Comparison of ENCODE assay signal across 2 cellular contexts in the genomic region with DNA sequence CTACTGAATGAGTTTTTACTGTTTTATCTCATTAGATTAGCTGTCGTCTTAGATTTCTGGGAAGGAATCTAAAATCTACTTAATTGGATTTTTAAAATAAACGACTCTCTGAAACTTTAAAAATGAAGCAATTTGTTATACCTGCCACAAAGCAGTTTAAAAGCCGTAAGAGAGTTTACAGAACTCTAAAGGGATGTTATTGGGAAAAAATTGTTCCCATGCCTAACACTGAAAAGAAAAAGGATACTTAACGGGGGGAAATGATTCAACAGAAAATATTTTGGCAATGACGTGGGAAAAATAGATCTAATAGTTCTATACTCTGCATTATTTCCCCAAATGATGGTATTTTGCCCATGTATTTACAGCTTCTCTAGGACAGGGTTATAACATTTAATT.
A peak's percentile ranks its signal among the peaks of the same experiment; 100 is the strongest.
TF ChIP-seq lines count a peak whose summit lies in the region.

No MANE protein-coding gene starts in this region.

TF ChIP-seq in IMR-90, 13 proteins besides CTCF, POLR2A, EP300 and RAD21:
- no peak for TF ChIP-seq RFX5 (IDR thresholded peaks at IDR 0.05; ENCODE audit: low read depth, low read length)
- no peak for TF ChIP-seq NFE2L2 (IDR thresholded peaks at IDR 0.05; ENCODE audit: low read depth, low read length)
- no peak for TF ChIP-seq MAFK (IDR thresholded peaks at IDR 0.05; ENCODE audit: low read depth, low read length)
- TF ChIP-seq SMC3 (IDR thresholded peaks at IDR 0.05; ENCODE audit: low read depth, low read length): no peak
- TF ChIP-seq BHLHE40 (IDR thresholded peaks at IDR 0.05; ENCODE audit: low read depth, low read length): no peak
- TF ChIP-seq, protein P1, sequence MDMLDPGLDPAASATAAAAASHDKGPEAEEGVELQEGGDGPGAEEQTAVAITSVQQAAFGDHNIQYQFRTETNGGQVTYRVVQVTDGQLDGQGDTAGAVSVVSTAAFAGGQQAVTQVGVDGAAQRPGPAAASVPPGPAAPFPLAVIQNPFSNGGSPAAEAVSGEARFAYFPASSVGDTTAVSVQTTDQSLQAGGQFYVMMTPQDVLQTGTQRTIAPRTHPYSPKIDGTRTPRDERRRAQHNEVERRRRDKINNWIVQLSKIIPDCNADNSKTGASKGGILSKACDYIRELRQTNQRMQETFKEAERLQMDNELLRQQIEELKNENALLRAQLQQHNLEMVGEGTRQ (IDR thresholded peaks at IDR 0.05; ENCODE audit: low read depth, low read length): no peak
- no peak for TF ChIP-seq RCOR1 (IDR thresholded peaks at IDR 0.05; ENCODE audit: insufficient replicate concordance, low read length)
- TF ChIP-seq CHD1 (IDR thresholded peaks at IDR 0.05; ENCODE audit: low read depth, low read length): no peak
- no peak for TF ChIP-seq MAZ (IDR thresholded peaks at IDR 0.05; ENCODE audit: borderline replicate concordance, low read depth, low read length)
- TF ChIP-seq FOS (IDR thresholded peaks at IDR 0.05; ENCODE audit: low read depth, low read length): no peak
- TF ChIP-seq CEBPB (IDR thresholded peaks at IDR 0.05; ENCODE audit: low read depth, low read length): no peak
- TF ChIP-seq, protein P2, sequence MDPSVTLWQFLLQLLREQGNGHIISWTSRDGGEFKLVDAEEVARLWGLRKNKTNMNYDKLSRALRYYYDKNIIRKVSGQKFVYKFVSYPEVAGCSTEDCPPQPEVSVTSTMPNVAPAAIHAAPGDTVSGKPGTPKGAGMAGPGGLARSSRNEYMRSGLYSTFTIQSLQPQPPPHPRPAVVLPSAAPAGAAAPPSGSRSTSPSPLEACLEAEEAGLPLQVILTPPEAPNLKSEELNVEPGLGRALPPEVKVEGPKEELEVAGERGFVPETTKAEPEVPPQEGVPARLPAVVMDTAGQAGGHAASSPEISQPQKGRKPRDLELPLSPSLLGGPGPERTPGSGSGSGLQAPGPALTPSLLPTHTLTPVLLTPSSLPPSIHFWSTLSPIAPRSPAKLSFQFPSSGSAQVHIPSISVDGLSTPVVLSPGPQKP (IDR thresholded peaks at IDR 0.05; ENCODE audit: borderline replicate concordance, low read depth, low read length): no peak

TF ChIP-seq in HepG2, 621 proteins besides CTCF, POLR2A, EP300 and RAD21:
- no peak for TF ChIP-seq ZNF674 (CRISPR knock-in tag; IDR thresholded peaks at IDR 0.05; ENCODE audit: low read depth)
- TF ChIP-seq SMARCC2 (IDR thresholded peaks at IDR 0.05): no peak
- TF ChIP-seq ZSCAN31 (CRISPR knock-in tag; IDR thresholded peaks at IDR 0.05; ENCODE audit: low read depth): 0 out of 2 replicates have a peak, but pooled peaks have one; percentile 11
- no peak for TF ChIP-seq RFXAP (CRISPR knock-in tag; IDR thresholded peaks at IDR 0.05; ENCODE audit: borderline replicate concordance)
- TF ChIP-seq, protein P3, sequence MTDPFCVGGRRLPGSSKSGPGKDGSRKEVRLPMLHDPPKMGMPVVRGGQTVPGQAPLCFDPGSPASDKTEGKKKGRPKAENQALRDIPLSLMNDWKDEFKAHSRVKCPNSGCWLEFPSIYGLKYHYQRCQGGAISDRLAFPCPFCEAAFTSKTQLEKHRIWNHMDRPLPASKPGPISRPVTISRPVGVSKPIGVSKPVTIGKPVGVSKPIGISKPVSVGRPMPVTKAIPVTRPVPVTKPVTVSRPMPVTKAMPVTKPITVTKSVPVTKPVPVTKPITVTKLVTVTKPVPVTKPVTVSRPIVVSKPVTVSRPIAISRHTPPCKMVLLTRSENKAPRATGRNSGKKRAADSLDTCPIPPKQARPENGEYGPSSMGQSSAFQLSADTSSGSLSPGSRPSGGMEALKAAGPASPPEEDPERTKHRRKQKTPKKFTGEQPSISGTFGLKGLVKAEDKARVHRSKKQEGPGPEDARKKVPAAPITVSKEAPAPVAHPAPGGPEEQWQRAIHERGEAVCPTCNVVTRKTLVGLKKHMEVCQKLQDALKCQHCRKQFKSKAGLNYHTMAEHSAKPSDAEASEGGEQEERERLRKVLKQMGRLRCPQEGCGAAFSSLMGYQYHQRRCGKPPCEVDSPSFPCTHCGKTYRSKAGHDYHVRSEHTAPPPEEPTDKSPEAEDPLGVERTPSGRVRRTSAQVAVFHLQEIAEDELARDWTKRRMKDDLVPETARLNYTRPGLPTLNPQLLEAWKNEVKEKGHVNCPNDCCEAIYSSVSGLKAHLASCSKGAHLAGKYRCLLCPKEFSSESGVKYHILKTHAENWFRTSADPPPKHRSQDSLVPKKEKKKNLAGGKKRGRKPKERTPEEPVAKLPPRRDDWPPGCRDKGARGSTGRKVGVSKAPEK (CRISPR knock-in tag; IDR thresholded peaks at IDR 0.05; ENCODE audit: borderline replicate concordance): no peak
- no peak for TF ChIP-seq HDAC6 (IDR thresholded peaks at IDR 0.05; ENCODE audit: low read depth, low read length)
- TF ChIP-seq, protein P4, sequence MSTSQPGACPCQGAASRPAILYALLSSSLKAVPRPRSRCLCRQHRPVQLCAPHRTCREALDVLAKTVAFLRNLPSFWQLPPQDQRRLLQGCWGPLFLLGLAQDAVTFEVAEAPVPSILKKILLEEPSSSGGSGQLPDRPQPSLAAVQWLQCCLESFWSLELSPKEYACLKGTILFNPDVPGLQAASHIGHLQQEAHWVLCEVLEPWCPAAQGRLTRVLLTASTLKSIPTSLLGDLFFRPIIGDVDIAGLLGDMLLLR (CRISPR knock-in tag; IDR thresholded peaks at IDR 0.05): no peak
- TF ChIP-seq, protein P5, sequence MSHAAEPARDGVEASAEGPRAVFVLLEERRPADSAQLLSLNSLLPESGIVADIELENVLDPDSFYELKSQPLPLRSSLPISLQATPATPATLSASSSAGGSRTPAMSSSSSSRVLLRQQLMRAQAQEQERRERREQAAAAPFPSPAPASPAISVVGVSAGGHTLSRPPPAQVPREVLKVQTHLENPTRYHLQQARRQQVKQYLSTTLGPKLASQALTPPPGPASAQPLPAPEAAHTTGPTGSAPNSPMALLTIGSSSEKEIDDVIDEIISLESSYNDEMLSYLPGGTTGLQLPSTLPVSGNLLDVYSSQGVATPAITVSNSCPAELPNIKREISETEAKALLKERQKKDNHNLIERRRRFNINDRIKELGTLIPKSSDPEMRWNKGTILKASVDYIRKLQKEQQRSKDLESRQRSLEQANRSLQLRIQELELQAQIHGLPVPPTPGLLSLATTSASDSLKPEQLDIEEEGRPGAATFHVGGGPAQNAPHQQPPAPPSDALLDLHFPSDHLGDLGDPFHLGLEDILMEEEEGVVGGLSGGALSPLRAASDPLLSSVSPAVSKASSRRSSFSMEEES (CRISPR knock-in tag; IDR thresholded peaks at IDR 0.05): 0 out of 2 replicates have a peak, but pooled peaks have one; percentile 13
- no peak for TF ChIP-seq MZF1 (CRISPR knock-in tag; IDR thresholded peaks at IDR 0.05; ENCODE audit: borderline replicate concordance)
- no peak for TF ChIP-seq NR2F2 (IDR thresholded peaks at IDR 0.05; ENCODE audit: borderline replicate concordance, low read depth)
- no peak for TF ChIP-seq ZNF614 (CRISPR knock-in tag; IDR thresholded peaks at IDR 0.05; ENCODE audit: borderline replicate concordance)
- TF ChIP-seq SAP130 (CRISPR knock-in tag; IDR thresholded peaks at IDR 0.05; ENCODE audit: low read depth): no peak
